In the genomic region with DNA sequence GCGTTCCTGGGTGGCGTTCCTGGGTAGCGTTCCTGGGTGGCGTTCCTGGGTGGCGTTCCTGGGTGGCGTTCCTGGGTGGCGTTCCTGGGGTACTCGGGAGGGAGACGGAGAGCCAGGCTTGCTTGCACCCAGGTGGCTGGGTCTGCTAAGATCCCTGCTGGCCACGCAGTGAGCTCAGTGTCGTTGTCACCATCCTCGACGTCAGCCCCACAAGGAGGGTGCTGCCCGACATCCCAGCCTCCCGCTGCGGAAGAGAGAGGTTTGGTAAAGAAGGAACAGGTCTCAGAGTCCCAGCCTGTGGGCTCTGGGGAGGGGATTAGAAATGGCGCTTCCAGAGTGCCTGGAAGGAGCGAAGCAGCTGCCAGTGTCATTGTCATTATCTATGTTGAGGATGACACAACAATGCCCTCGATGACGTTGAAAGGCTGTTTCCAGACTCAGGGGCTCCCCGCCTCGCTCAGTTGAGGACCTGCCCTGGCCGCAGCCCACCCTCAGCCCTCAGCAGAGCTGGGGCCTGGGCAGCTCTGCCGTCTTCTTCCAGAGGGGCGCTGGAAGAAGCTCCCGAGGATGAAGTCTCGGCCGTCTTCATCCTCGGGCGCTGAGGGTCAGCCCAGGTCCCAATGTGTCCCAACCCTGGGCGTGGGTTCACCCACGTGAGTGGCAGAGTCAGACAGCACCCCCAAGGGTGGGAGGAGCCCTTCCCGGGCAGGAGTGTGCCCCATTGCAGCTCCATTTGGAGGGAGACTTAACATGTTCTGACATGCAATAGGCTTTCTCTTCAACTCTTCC, we compare ENCODE assay signal across 14 cellular contexts.
"Had no signal": no experiment of that assay in that cellular context is flagged by ENCODE, and none has a peak within 500 bp of the region (broad histone marks: within the 10 kb centered on the region; RNA-seq: fewer than 3 reads in every experiment).

No MANE protein-coding gene starts in this region.

- H3K27ac ChIP-seq: breast epithelium, SJSA1 had no signal

- H3K4me1 ChIP-seq: breast epithelium, SJSA1 had no signal

- H3K4me3 ChIP-seq: breast epithelium, SJSA1 had no signal

- H3K9me3 ChIP-seq: breast epithelium, SJSA1 had no signal

- H3K36me3 Mint-ChIP-seq: activated naive CD4-positive, alpha-beta T cell treated with anti-CD3 and anti-CD28 coated beads, Interleukin-2, amount 50 U/mL, for 72 hours; natural killer cell had no signal

- H3K27me3 ChIP-seq: SJSA1 had no signal

- H3K27ac Mint-ChIP-seq: activated CD4-positive, alpha-beta memory T cell treated with anti-CD3 and anti-CD28 coated beads, Interleukin-2, amount 10 ng/mL, durations not matched to agents 7 days and 5 days; activated naive CD4-positive, alpha-beta T cell treated with anti-CD3 and anti-CD28 coated beads, Interleukin-2, amount 50 U/mL, for 72 hours; natural killer cell; T-helper 2 cell treated with Interferon-gamma antibody and Interleukin-4, amounts not matched to agents 5 μg/mL and 100 μg/mL, for 36 hours had no signal

- DNase-seq: activated CD4-positive, alpha-beta memory T cell treated with anti-CD3 and anti-CD28 coated beads, Interleukin-2, amount 10 ng/mL, durations not matched to agents 7 days and 5 days; anterior cingulate cortex; hippocampal formation; natural killer cell; nucleus accumbens; stimulated activated CD4-positive, alpha-beta T cell treated with anti-CD3 and anti-CD28 coated beads, Interleukin-4, amount 100 ng/mL, for 1 hour; stimulated activated naive CD8-positive, alpha-beta T cell treated with anti-CD3 and anti-CD28 coated beads, Interleukin-15, amount 100 ng/mL, for 72 hours; SW 1271 had no signal

- H3K4me3 Mint-ChIP-seq: activated CD4-positive, alpha-beta memory T cell treated with anti-CD3 and anti-CD28 coated beads, Interleukin-2, amount 10 ng/mL, durations not matched to agents 7 days and 5 days; natural killer cell; stimulated activated naive CD8-positive, alpha-beta T cell treated with anti-CD3 and anti-CD28 coated beads, Interleukin-15, amount 100 ng/mL, for 72 hours; T-helper 2 cell treated with Interferon-gamma antibody and Interleukin-4, amounts not matched to agents 5 μg/mL and 100 μg/mL, for 36 hours had no signal

- H3K4me1 Mint-ChIP-seq: activated CD4-positive, alpha-beta memory T cell treated with anti-CD3 and anti-CD28 coated beads, Interleukin-2, amount 10 ng/mL, durations not matched to agents 7 days and 5 days; natural killer cell; stimulated activated naive CD8-positive, alpha-beta T cell treated with anti-CD3 and anti-CD28 coated beads, Interleukin-15, amount 100 ng/mL, for 72 hours had no signal

- FAIRE-seq: endometrium had no signal

- H3K9me3 Mint-ChIP-seq: activated CD4-positive, alpha-beta memory T cell treated with anti-CD3 and anti-CD28 coated beads, Interleukin-2, amount 10 ng/mL, durations not matched to agents 7 days and 5 days; activated naive CD4-positive, alpha-beta T cell treated with anti-CD3 and anti-CD28 coated beads, Interleukin-2, amount 50 U/mL, for 72 hours; natural killer cell; stimulated activated naive CD8-positive, alpha-beta T cell treated with anti-CD3 and anti-CD28 coated beads, Interleukin-15, amount 100 ng/mL, for 72 hours; T-helper 2 cell treated with Interferon-gamma antibody and Interleukin-4, amounts not matched to agents 5 μg/mL and 100 μg/mL, for 36 hours had no signal

- H3K27me3 Mint-ChIP-seq: activated CD4-positive, alpha-beta memory T cell treated with anti-CD3 and anti-CD28 coated beads, Interleukin-2, amount 10 ng/mL, durations not matched to agents 7 days and 5 days; stimulated activated naive CD8-positive, alpha-beta T cell treated with anti-CD3 and anti-CD28 coated beads, Interleukin-15, amount 100 ng/mL, for 72 hours had no signal

- H3K36me3 ChIP-seq: breast epithelium, SJSA1 had no signal

- ATAC-seq: activated naive CD4-positive, alpha-beta T cell treated with anti-CD3 and anti-CD28 coated beads, Interleukin-2, amount 50 U/mL, for 72 hours; esophagus mucosa; natural killer cell; stimulated activated naive CD8-positive, alpha-beta T cell treated with anti-CD3 and anti-CD28 coated beads, Interleukin-15, amount 100 ng/mL, for 72 hours had no signal
